In genomic region chr11:83682645-83682973, GRCh38 we compare ENCODE assay signal across 10 cellular contexts.
DNase-seq lines count a peak whose midpoint lies in the region; ATAC-seq and TF ChIP-seq lines count a peak whose summit lies in the region.
"Had no signal": no experiment of that assay in that cellular context is flagged by ENCODE, and none has a peak within 500 bp of the region (broad histone marks: within the 10 kb centered on the region; RNA-seq: fewer than 3 reads in every experiment).

No MANE protein-coding gene starts in this region.

- peaks cover 11% of the 10 kb centered on the region for H3K27me3 Mint-ChIP-seq in osteocyte (ENCODE audit: unreplicated experiment)
- no peaks in the 10 kb centered on the region for H3K27me3 Mint-ChIP-seq in activated T-cell treated with anti-CD3 and anti-CD28 coated beads, Interleukin-2, amount 50 U/mL, for 4 hours (ENCODE audit: low read depth)

- intact Hi-C loops in A673 (cut with micrococcal nuclease; ENCODE audit: unreplicated experiment) (no loop called here), cardiac septum (cut with DNase I) (no loop called here)

- no peak overlapping the region for H3K4me3 Mint-ChIP-seq in osteocyte (ENCODE audit: unreplicated experiment)
- no peak overlapping the region for H3K4me3 Mint-ChIP-seq in activated T-cell treated with anti-CD3 and anti-CD28 coated beads, Interleukin-2, amount 50 U/mL, for 4 hours

- no peaks in the 10 kb centered on the region for H3K9me3 Mint-ChIP-seq in osteocyte (ENCODE audit: unreplicated experiment)
- H3K9me3 Mint-ChIP-seq in activated T-cell treated with anti-CD3 and anti-CD28 coated beads, Interleukin-2, amount 50 U/mL, for 4 hours, result no peaks in the 10 kb centered on the region

- no peak for DNase-seq in A673 (ENCODE audit: low spot score)
- DNase-seq in pons (ENCODE audit: low spot score), result no peak
- no peak for DNase-seq in osteocyte (ENCODE audit: extremely low spot score, unreplicated experiment)
- no peak for DNase-seq in activated T-cell treated with anti-CD3 and anti-CD28 coated beads, Interleukin-2, amount 50 U/mL, for 4 hours
- DNase-seq in cardiac septum (ENCODE audit: low spot score), result no peak

- no TSS peak for BruUV-seq in A673 (replicated peaks; lab: Mats Ljungman, UMichigan)

- H3K4me3 ChIP-seq in A673 (ENCODE audit: low read depth, low read length, poor library complexity, severe bottlenecking), result peak overlapping the region; percentile 43
- H3K4me3 ChIP-seq: A549, lung had no signal

- CTCF ChIA-PET in A673 (lab: Charles Lee), result interaction anchor here (1.1 kb wide), 1 partner anchor 12 kb away, joined by 4 read pairs; no protein-coding TSS in a partner anchor

- H3K36me3 Mint-ChIP-seq in osteocyte (ENCODE audit: unreplicated experiment), result no peaks in the 10 kb centered on the region
- no peaks in the 10 kb centered on the region for H3K36me3 Mint-ChIP-seq in activated T-cell treated with anti-CD3 and anti-CD28 coated beads, Interleukin-2, amount 50 U/mL, for 4 hours (ENCODE audit: insufficient read depth)

- no peak for TF ChIP-seq CTCF in A673 (conservative IDR thresholded peaks at IDR 0.05; ENCODE audit: low read depth, low read length)
- TF ChIP-seq CTCF in osteocyte (IDR thresholded peaks at IDR 0.05), result no peak

- no peaks in the 10 kb centered on the region for H3K4me1 Mint-ChIP-seq in osteocyte (ENCODE audit: unreplicated experiment)
- no peaks in the 10 kb centered on the region for H3K4me1 Mint-ChIP-seq in activated T-cell treated with anti-CD3 and anti-CD28 coated beads, Interleukin-2, amount 50 U/mL, for 4 hours (ENCODE audit: low read depth)

- peak overlapping the region; percentile 66 for H3K27ac ChIP-seq in A673 (ENCODE audit: low read depth, low read length, poor library complexity, severe bottlenecking)
- H3K27ac ChIP-seq: A549 had no signal

- POLR2A ChIA-PET in A673 (lab: Charles Lee; ENCODE audit: low non-redundant PET), result no interaction called here

- H3K36me3 ChIP-seq in A673 (ENCODE audit: insufficient read depth, low read length, poor library complexity, severe bottlenecking), result peaks cover 18% of the 10 kb centered on the region

- no peak overlapping the region for H3K27ac Mint-ChIP-seq in osteocyte (ENCODE audit: unreplicated experiment)

- peak; percentile 95 for ATAC-seq in GM19043 (IDR thresholded peaks at IDR 0.05; ENCODE audit: low read depth, unreplicated experiment)
- peak; percentile 89 for ATAC-seq in HG02678 (IDR thresholded peaks at IDR 0.05; ENCODE audit: unreplicated experiment)
- peak; percentile 87 for ATAC-seq in HG03520 (IDR thresholded peaks at IDR 0.05; ENCODE audit: unreplicated experiment)
- ATAC-seq in activated T-cell treated with anti-CD3 and anti-CD28 coated beads, Interleukin-2, amount 50 U/mL, for 4 hours, result no peak

- H3K27me3 ChIP-seq in A673 (replicated peaks; ENCODE audit: insufficient read depth, low read depth, low read length, poor library complexity), result no peaks in the 10 kb centered on the region

- peaks cover 64% of the 10 kb centered on the region for H3K4me1 ChIP-seq in A673 (ENCODE audit: insufficient read depth, low read length, poor library complexity, severe bottlenecking)
- H3K4me1 ChIP-seq: A549 had no signal

- no peaks in the 10 kb centered on the region for H3K9me3 ChIP-seq in A673 (ENCODE audit: low read depth, low read length, poor library complexity, severe bottlenecking)
- H3K9me3 ChIP-seq: A549 had no signal

Comparison
In these comparisons a context has a peak if more than half of its experiments do, and no peak if none do; other contexts are left out.
1. ATAC-seq: peak in GM19043 (single experiment), HG02678 (single experiment) and HG03520 (single experiment); none in activated T-cell treated with anti-CD3 and anti-CD28 coated beads, Interleukin-2, amount 50 U/mL, for 4 hours (0 of 2).